ENCODE assay signal across 8 cellular contexts in genomic region chr14:66507181-66507721, GRCh38. TPM values are rescaled to one million over a fixed set of nuclear protein-coding genes. Genes with fewer than 3 reads are reported as not detected.
DNase-seq lines count a peak whose midpoint lies in the region; ATAC-seq and TF ChIP-seq lines count a peak whose summit lies in the region.

No MANE protein-coding gene starts in this region.

- H3K9me3 ChIP-seq in ES-I3 (ENCODE audit: control insufficient read depth, insufficient read depth, low read length): no peaks in the 10 kb centered on the region
- no peaks in the 10 kb centered on the region for H3K9me3 ChIP-seq in left ventricle myocardium inferior (replicated peaks)
- no peaks in the 10 kb centered on the region for H3K9me3 ChIP-seq in skeletal muscle satellite cell (replicated peaks; ENCODE audit: low read length)

- H3K27ac ChIP-seq in left ventricle myocardium inferior (replicated peaks): peak overlapping the region; percentile 97

- H3K27me3 ChIP-seq in left ventricle myocardium inferior (ENCODE audit: low read depth) (no peaks in the 10 kb centered on the region), skeletal muscle satellite cell (ENCODE audit: control insufficient read depth, insufficient read depth, low read length) (no peaks in the 10 kb centered on the region)

- peaks cover 28% of the 10 kb centered on the region for H3K27me3 Mint-ChIP-seq in activated T-helper 2 cell treated with anti-CD3 and anti-CD28 coated beads, Interferon-gamma antibody, Interleukin-2, Interleukin-4, amounts not matched to agents 10 μg/mL and 5 μg/mL and 100 μg/mL, durations not matched to agents 14 hours and 24 hours and 36 hours (ENCODE audit: low read depth)

- ATAC-seq in GM21528 (IDR thresholded peaks at IDR 0.05; ENCODE audit: low FRiP score, unreplicated experiment): peak; percentile 28

- DNase-seq in Kasumi-1 (lab: John Stamatoyannopoulos, UW) (peak; percentile 72 to 85), left ventricle myocardium inferior (no peak), middle frontal gyrus (ENCODE audit: extremely low spot score, low spot score) (no peak), OCI-M1 (lab: John Stamatoyannopoulos, UW) (no peak)
- no peak for DNase-seq in activated T-helper 2 cell treated with anti-CD3 and anti-CD28 coated beads, Interferon-gamma antibody, Interleukin-2, Interleukin-4, amounts not matched to agents 10 μg/mL and 5 μg/mL and 100 μg/mL, durations not matched to agents 14 hours and 24 hours and 36 hours (ENCODE audit: low spot score)

- H3K4me2 ChIP-seq in skeletal muscle satellite cell (ENCODE audit: low read length): peak overlapping the region; percentile 95

- H3K36me3 ChIP-seq in ES-I3 (ENCODE audit: insufficient read depth, low read length) (no peaks in the 10 kb centered on the region), left ventricle myocardium inferior (no peaks in the 10 kb centered on the region), skeletal muscle satellite cell (ENCODE audit: insufficient read depth, low read length) (no peaks in the 10 kb centered on the region)

- H3K36me3 Mint-ChIP-seq in activated T-helper 2 cell treated with anti-CD3 and anti-CD28 coated beads, Interferon-gamma antibody, Interleukin-2, Interleukin-4, amounts not matched to agents 10 μg/mL and 5 μg/mL and 100 μg/mL, durations not matched to agents 14 hours and 24 hours and 36 hours (ENCODE audit: low read depth): no peaks in the 10 kb centered on the region

- H3K4me3 ChIP-seq in left ventricle myocardium inferior (peak overlapping the region; percentile 94), skeletal muscle satellite cell (ENCODE audit: low read length) (peak overlapping the region; percentile 95)

- intact Hi-C loops in activated T-helper 2 cell treated with anti-CD3 and anti-CD28 coated beads, Interferon-gamma antibody, Interleukin-2, Interleukin-4, amounts not matched to agents 10 μg/mL and 5 μg/mL and 100 μg/mL, durations not matched to agents 14 hours and 24 hours and 36 hours (cut with micrococcal nuclease): loop anchor here (1.0 to 5.0 kb wide), 2 partner anchors 95 to 734 kb away; partner anchors contain the start of gene PALS1
- intact Hi-C loops in left ventricle myocardium inferior (cut with micrococcal nuclease): no loop called here

- peak overlapping the region; percentile 82 for H3K4me3 Mint-ChIP-seq in activated T-helper 2 cell treated with anti-CD3 and anti-CD28 coated beads, Interferon-gamma antibody, Interleukin-2, Interleukin-4, amounts not matched to agents 10 μg/mL and 5 μg/mL and 100 μg/mL, durations not matched to agents 14 hours and 24 hours and 36 hours (ENCODE audit: low read depth)

- H3K9me3 Mint-ChIP-seq in activated T-helper 2 cell treated with anti-CD3 and anti-CD28 coated beads, Interferon-gamma antibody, Interleukin-2, Interleukin-4, amounts not matched to agents 10 μg/mL and 5 μg/mL and 100 μg/mL, durations not matched to agents 14 hours and 24 hours and 36 hours: no peaks in the 10 kb centered on the region

- peak overlapping the region; percentile 69 for H3K9ac ChIP-seq in ES-I3 (ENCODE audit: low read depth, low read length)
- H3K9ac ChIP-seq in skeletal muscle satellite cell (ENCODE audit: low read depth, low read length): peak overlapping the region; percentile 83

- no peaks in the 10 kb centered on the region for H3K4me1 ChIP-seq in ES-I3 (ENCODE audit: insufficient read depth, low read length)
- peaks cover 63% of the 10 kb centered on the region for H3K4me1 ChIP-seq in left ventricle myocardium inferior
- peaks cover 13% of the 10 kb centered on the region for H3K4me1 ChIP-seq in skeletal muscle satellite cell (ENCODE audit: control insufficient read depth, insufficient read depth, low read length)

- peaks cover 31% of the 10 kb centered on the region for H3K4me1 Mint-ChIP-seq in activated T-helper 2 cell treated with anti-CD3 and anti-CD28 coated beads, Interferon-gamma antibody, Interleukin-2, Interleukin-4, amounts not matched to agents 10 μg/mL and 5 μg/mL and 100 μg/mL, durations not matched to agents 14 hours and 24 hours and 36 hours (ENCODE audit: low read depth)

- H3K27ac Mint-ChIP-seq in activated T-helper 2 cell treated with anti-CD3 and anti-CD28 coated beads, Interferon-gamma antibody, Interleukin-2, Interleukin-4, amounts not matched to agents 10 μg/mL and 5 μg/mL and 100 μg/mL, durations not matched to agents 14 hours and 24 hours and 36 hours: peak overlapping the region; percentile 91

- TF ChIP-seq CTCF in left ventricle myocardium inferior (IDR thresholded peaks at IDR 0.05; ENCODE audit: borderline replicate concordance): no peak

RNA-seq across cellular contexts. Expression of gene GPHN, which starts 0.7 kb away (rescaled TPM):
- 33.9 and 34.6 TPM in 2 replicates for total RNA-seq in activated T-helper 2 cell treated with anti-CD3 and anti-CD28 coated beads, Interferon-gamma antibody, Interleukin-2, Interleukin-4, amounts not matched to agents 10 μg/mL and 5 μg/mL and 100 μg/mL, durations not matched to agents 14 hours and 24 hours and 36 hours
- total RNA-seq in left ventricle myocardium inferior: 33.4 TPM
- total RNA-seq in skeletal muscle satellite cell (2012; rRNA removed): 9.2 and 16.5 TPM in 2 replicates

RNA-seq across cellular contexts. Expression of gene CCDC196, which starts 21.1 kb away (rescaled TPM):
- total RNA-seq in activated T-helper 2 cell treated with anti-CD3 and anti-CD28 coated beads, Interferon-gamma antibody, Interleukin-2, Interleukin-4, amounts not matched to agents 10 μg/mL and 5 μg/mL and 100 μg/mL, durations not matched to agents 14 hours and 24 hours and 36 hours: not detected in 2 replicates
- not detected for total RNA-seq in left ventricle myocardium inferior
- not detected in 2 replicates for total RNA-seq in skeletal muscle satellite cell (2012; rRNA removed)

Comparison
In these comparisons a context has a peak if more than half of its experiments do, and no peak if none do; other contexts are left out.
1. DNase-seq: peak in Kasumi-1 (2 of 2); none in activated T-helper 2 cell treated with anti-CD3 and anti-CD28 coated beads, Interferon-gamma antibody, Interleukin-2, Interleukin-4, amounts not matched to agents 10 μg/mL and 5 μg/mL and 100 μg/mL, durations not matched to agents 14 hours and 24 hours and 36 hours (single experiment), left ventricle myocardium inferior (single experiment), middle frontal gyrus (single experiment) and OCI-M1 (single experiment).